14 cellular contexts compared by ENCODE assay signal in genomic region chr16:15798671-15799070, GRCh38. TPM values are rescaled to one million over a fixed set of nuclear protein-coding genes. Genes with fewer than 3 reads are reported as not detected.
DNase-seq lines count a peak whose midpoint lies in the region; ATAC-seq and TF ChIP-seq lines count a peak whose summit lies in the region.
"Had no signal": no experiment of that assay in that cellular context is flagged by ENCODE, and none has a peak within 500 bp of the region (broad histone marks: within the 10 kb centered on the region; RNA-seq: fewer than 3 reads in every experiment).

No MANE protein-coding gene starts in this region.

- H3K27me3 ChIP-seq in muscle layer of colon (ENCODE audit: control insufficient read depth in 1 of 2, insufficient read depth in 2 of 2, low read length in 2 of 2): no peaks in the 10 kb centered on the region
- no peaks in the 10 kb centered on the region for H3K27me3 ChIP-seq in spleen (replicated peaks in 1 of 7)
- no peaks in the 10 kb centered on the region for H3K27me3 ChIP-seq in aorta (ENCODE audit: control insufficient read depth in 1 of 2, insufficient read depth in 2 of 2, low read length in 1 of 2)
- no peaks in the 10 kb centered on the region for H3K27me3 ChIP-seq in esophagus squamous epithelium
- peaks cover 10% of the 10 kb centered on the region for H3K27me3 ChIP-seq in foreskin keratinocyte

- 80 to 93% (median 85%) methylated on average over 5 of the region's 5 CpGs for WGBS in spleen, 5 donors
- WGBS in aorta, 2 donors: 32 to 40% methylated on average over 5 of the region's 5 CpGs
- 53 to 72% methylated on average over 5 of the region's 5 CpGs for WGBS in esophagus squamous epithelium, 2 donors

- H3K9me3 ChIP-seq in muscle layer of colon (ENCODE audit: low read length) (no peaks in the 10 kb centered on the region), spleen (peaks cover 0 to 13% (median 12%) of the 10 kb centered on the region in 8 donors), aorta (ENCODE audit: control insufficient read depth, low read length) (no peaks in the 10 kb centered on the region), esophagus squamous epithelium (peaks cover 0 to 6% (median 0%) of the 10 kb centered on the region in 3 donors)

- intact Hi-C loops in spleen (cut with DNase I; ENCODE audit: low total_unique reads) (no loop called here), aorta (cut with DNase I) (no loop called here), esophagus squamous epithelium (cut with DNase I) (no loop called here)

- peaks cover 70% of the 10 kb centered on the region for H3K4me1 ChIP-seq in muscle layer of colon (ENCODE audit: insufficient read depth, low read length)
- no peaks in the 10 kb centered on the region for H3K4me1 ChIP-seq in spleen
- H3K4me1 ChIP-seq in aorta (ENCODE audit: control insufficient read depth in 1 of 2, insufficient read depth in 2 of 2, low read length in 2 of 2): no peaks in the 10 kb centered on the region
- peaks cover 0 to 19% (median 3%) of the 10 kb centered on the region in 3 donors for H3K4me1 ChIP-seq in esophagus squamous epithelium
- no peaks in the 10 kb centered on the region for H3K4me1 ChIP-seq in foreskin keratinocyte

- H3K4me3 ChIP-seq in coronary artery: no peak overlapping the region
- H3K4me3 ChIP-seq in muscle layer of colon (ENCODE audit: low read depth in 1 of 2, low read length in 2 of 2): no peak overlapping the region
- no peak overlapping the region for H3K4me3 ChIP-seq in spleen
- no peak overlapping the region for H3K4me3 ChIP-seq in aorta (ENCODE audit: low read length in 2 of 2)
- no peak overlapping the region for H3K4me3 ChIP-seq in esophagus squamous epithelium
- H3K4me3 ChIP-seq: GM12878, GM23248 had no signal

- ATAC-seq in aorta (ENCODE audit: low FRiP score): no peak
- no peak for ATAC-seq in foreskin keratinocyte
- ATAC-seq: GM12878, HCT116 had no signal

- peaks cover 79% of the 10 kb centered on the region for H3K36me3 ChIP-seq in muscle layer of colon (ENCODE audit: insufficient read depth, low read length)
- no peaks in the 10 kb centered on the region for H3K36me3 ChIP-seq in spleen
- H3K36me3 ChIP-seq in aorta (ENCODE audit: control insufficient read depth in 1 of 2, insufficient read depth in 2 of 2, low read length in 1 of 2): peaks cover 4 to 8% of the 10 kb centered on the region in 2 donors
- H3K36me3 ChIP-seq in esophagus squamous epithelium: no peaks in the 10 kb centered on the region

- DNase-seq in coronary artery (ENCODE audit: low spot score) (no peak), spleen (peak; percentile 25), aorta (peak in 1 of 2 donors; percentile 51), esophagus squamous epithelium (lab: John Stamatoyannopoulos, UW) (no peak), iPS-NIHi7 (ENCODE audit: extremely low spot score) (no peak), foreskin keratinocyte (no peak)
- DNase-seq: C1 segment of cervical spinal cord; Calu3; CD4-positive, alpha-beta T cell; DMS 273 treated with DMSO at 0.1 percent for 48 hours; GM23248 had no signal

- H3K9ac ChIP-seq in muscle layer of colon (ENCODE audit: low read length): no peak overlapping the region
- H3K9ac ChIP-seq: GM23248 had no signal

- TF ChIP-seq CTCF in coronary artery (IDR thresholded peaks at IDR 0.05) (no peak), spleen (IDR thresholded peaks at IDR 0.05 in 8 of 11, conservative IDR thresholded peaks at IDR 0.05 in 3 of 11) (no peak), esophagus squamous epithelium (IDR thresholded peaks at IDR 0.05) (no peak), foreskin keratinocyte (conservative IDR thresholded peaks at IDR 0.05) (no peak)

- TF ChIP-seq POLR2A in spleen (IDR thresholded peaks at IDR 0.05): no peak
- no peak for TF ChIP-seq POLR2A in esophagus squamous epithelium (IDR thresholded peaks at IDR 0.05)

- H3K27ac ChIP-seq in coronary artery (peak overlapping the region; percentile 57 to 64), muscle layer of colon (ENCODE audit: low read depth, low read length) (peak overlapping the region; percentile 4), spleen (no peak overlapping the region), aorta (ENCODE audit: low read depth in 1 of 2, low read length in 2 of 2) (peak overlapping the region; percentile 39 to 81), esophagus squamous epithelium (peak overlapping the region in 1 of 4 donors; percentile 26), foreskin keratinocyte (no peak overlapping the region)
- H3K27ac ChIP-seq: GM23248 had no signal

RNA-seq across cellular contexts. Expression of gene MYH11, which starts 58.2 kb away (rescaled TPM):
- total RNA-seq in spleen (100 to 1,000 TPM in 6 of 7 donors, 10 to 100 TPM in 1; 59.0 to 135 (median 114) TPM), aorta (1,000 to 10,000 TPM; 1,606 to 2,053 TPM), esophagus squamous epithelium (1,000 to 10,000 TPM in 1 of 4 donors, 100 to 1,000 TPM in 3; 121 to 1,349 (median 217) TPM), foreskin keratinocyte (not detected in 2 replicates)
- polyA plus RNA-seq in spleen (10 to 100 TPM in 2 of 3 donors, 1 to 10 TPM in 1; 9.6 to 29.9 (median 23.3) TPM), aorta (100 to 1,000 TPM; 631 to 732 TPM), foreskin keratinocyte (not detected in 2 replicates)
- total RNA-seq: CD4-positive, alpha-beta T cell; GM23248 had no signal

Comparison
In these comparisons a context has a peak if more than half of its experiments do, and no peak if none do; other contexts are left out.
1. H3K27ac ChIP-seq: peak in coronary artery (2 of 2), muscle layer of colon (single experiment) and aorta (2 of 2); none in spleen (0 of 8) and foreskin keratinocyte (single experiment).
2. RNA of gene MYH11, which starts 58.2 kb away (total RNA-seq): 1,606 to 2,053 TPM in aorta, 121 to 1,349 TPM in esophagus squamous epithelium and 59.0 to 135 TPM in spleen; not detected in foreskin keratinocyte; every median in the first group is over 10 times any median in the second.